1 cellular context compared by ENCODE assay signal in genomic region chr13:49908637-49909036, GRCh38.
TF ChIP-seq lines count a peak whose summit lies in the region.

No MANE protein-coding gene starts in this region.

TF ChIP-seq in WTC11, 78 proteins besides CTCF, POLR2A, EP300 and RAD21 (continued from another document):
- TF ChIP-seq ZBTB43 (CRISPR knock-in tag; IDR thresholded peaks at IDR 0.05): no peak
- TF ChIP-seq CREM (CRISPR knock-in tag; IDR thresholded peaks at IDR 0.05): no peak
- no peak for TF ChIP-seq CREB1 (CRISPR knock-in tag; IDR thresholded peaks at IDR 0.05)
- TF ChIP-seq RORB (CRISPR knock-in tag; IDR thresholded peaks at IDR 0.05): no peak
- no peak for TF ChIP-seq CDX4 (CRISPR knock-in tag; IDR thresholded peaks at IDR 0.05; ENCODE audit: borderline replicate concordance)
- TF ChIP-seq, protein P1, sequence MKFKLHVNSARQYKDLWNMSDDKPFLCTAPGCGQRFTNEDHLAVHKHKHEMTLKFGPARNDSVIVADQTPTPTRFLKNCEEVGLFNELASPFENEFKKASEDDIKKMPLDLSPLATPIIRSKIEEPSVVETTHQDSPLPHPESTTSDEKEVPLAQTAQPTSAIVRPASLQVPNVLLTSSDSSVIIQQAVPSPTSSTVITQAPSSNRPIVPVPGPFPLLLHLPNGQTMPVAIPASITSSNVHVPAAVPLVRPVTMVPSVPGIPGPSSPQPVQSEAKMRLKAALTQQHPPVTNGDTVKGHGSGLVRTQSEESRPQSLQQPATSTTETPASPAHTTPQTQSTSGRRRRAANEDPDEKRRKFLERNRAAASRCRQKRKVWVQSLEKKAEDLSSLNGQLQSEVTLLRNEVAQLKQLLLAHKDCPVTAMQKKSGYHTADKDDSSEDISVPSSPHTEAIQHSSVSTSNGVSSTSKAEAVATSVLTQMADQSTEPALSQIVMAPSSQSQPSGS (CRISPR knock-in tag; IDR thresholded peaks at IDR 0.05; ENCODE audit: borderline replicate concordance, low read depth): no peak
- TF ChIP-seq ZBTB21 (CRISPR knock-in tag; IDR thresholded peaks at IDR 0.05; ENCODE audit: borderline replicate concordance): no peak
- TF ChIP-seq, protein P2, sequence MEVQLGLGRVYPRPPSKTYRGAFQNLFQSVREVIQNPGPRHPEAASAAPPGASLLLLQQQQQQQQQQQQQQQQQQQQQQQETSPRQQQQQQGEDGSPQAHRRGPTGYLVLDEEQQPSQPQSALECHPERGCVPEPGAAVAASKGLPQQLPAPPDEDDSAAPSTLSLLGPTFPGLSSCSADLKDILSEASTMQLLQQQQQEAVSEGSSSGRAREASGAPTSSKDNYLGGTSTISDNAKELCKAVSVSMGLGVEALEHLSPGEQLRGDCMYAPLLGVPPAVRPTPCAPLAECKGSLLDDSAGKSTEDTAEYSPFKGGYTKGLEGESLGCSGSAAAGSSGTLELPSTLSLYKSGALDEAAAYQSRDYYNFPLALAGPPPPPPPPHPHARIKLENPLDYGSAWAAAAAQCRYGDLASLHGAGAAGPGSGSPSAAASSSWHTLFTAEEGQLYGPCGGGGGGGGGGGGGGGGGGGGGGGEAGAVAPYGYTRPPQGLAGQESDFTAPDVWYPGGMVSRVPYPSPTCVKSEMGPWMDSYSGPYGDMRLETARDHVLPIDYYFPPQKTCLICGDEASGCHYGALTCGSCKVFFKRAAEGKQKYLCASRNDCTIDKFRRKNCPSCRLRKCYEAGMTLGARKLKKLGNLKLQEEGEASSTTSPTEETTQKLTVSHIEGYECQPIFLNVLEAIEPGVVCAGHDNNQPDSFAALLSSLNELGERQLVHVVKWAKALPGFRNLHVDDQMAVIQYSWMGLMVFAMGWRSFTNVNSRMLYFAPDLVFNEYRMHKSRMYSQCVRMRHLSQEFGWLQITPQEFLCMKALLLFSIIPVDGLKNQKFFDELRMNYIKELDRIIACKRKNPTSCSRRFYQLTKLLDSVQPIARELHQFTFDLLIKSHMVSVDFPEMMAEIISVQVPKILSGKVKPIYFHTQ (CRISPR knock-in tag; IDR thresholded peaks at IDR 0.05): no peak
- TF ChIP-seq NR1H2 (CRISPR knock-in tag; IDR thresholded peaks at IDR 0.05): no peak
- no peak for TF ChIP-seq ZNF671 (CRISPR knock-in tag; IDR thresholded peaks at IDR 0.05)
- TF ChIP-seq HMGA2 (CRISPR knock-in tag; IDR thresholded peaks at IDR 0.05): no peak
- TF ChIP-seq GTF2I (CRISPR knock-in tag; conservative IDR thresholded peaks at IDR 0.05): no peak
- no peak for TF ChIP-seq SP1 (CRISPR knock-in tag; conservative IDR thresholded peaks at IDR 0.05)
- no peak for TF ChIP-seq EMX1 (CRISPR knock-in tag; IDR thresholded peaks at IDR 0.05)
- TF ChIP-seq ZNF423 (CRISPR knock-in tag; IDR thresholded peaks at IDR 0.05): no peak
- no peak for TF ChIP-seq CBFB (CRISPR knock-in tag; IDR thresholded peaks at IDR 0.05; ENCODE audit: low read depth)
- TF ChIP-seq MXD4 (CRISPR knock-in tag; IDR thresholded peaks at IDR 0.05; ENCODE audit: borderline replicate concordance): no peak
- TF ChIP-seq SOX15 (CRISPR knock-in tag; IDR thresholded peaks at IDR 0.05): no peak
